15 cellular contexts compared by ENCODE assay signal in the genomic region with DNA sequence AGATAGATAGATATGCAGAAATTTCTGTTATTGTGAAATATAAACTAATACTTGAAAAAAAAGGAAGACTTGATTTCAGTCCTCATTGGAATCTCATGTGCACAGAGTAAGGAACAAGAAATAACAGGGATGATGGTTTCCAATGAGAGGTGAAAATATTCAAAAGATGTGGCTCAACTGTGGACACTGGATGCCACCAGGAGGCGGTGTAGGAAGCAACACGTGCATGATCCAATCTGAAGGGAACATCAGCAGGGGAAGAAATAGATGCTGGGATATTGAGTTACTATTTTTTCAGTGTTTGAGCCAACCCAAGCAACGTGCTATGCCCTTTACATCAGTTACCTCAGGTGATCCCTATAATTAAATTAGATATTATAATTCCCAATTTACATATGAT.
A peak's percentile ranks its signal among the peaks of the same experiment; 100 is the strongest.
DNase-seq lines count a peak whose midpoint lies in the region; ATAC-seq and TF ChIP-seq lines count a peak whose summit lies in the region.
"Had no signal": no experiment of that assay in that cellular context is flagged by ENCODE, and none has a peak within 500 bp of the region (broad histone marks: within the 10 kb centered on the region; RNA-seq: fewer than 3 reads in every experiment).

No MANE protein-coding gene starts in this region.

- H3K27ac Mint-ChIP-seq in progenitor cell of endocrine pancreas (no peak overlapping the region), T-cell (no peak overlapping the region)
- H3K27ac Mint-ChIP-seq: mesothelial cell of epicardium had no signal

- in situ Hi-C loops in IMR-90 (cut with MboI; ENCODE audit: low sequenced_read_pairs), result no loop called here

- H3K27me3 Mint-ChIP-seq in progenitor cell of endocrine pancreas (no peaks in the 10 kb centered on the region), T-cell (no peaks in the 10 kb centered on the region)

- H2BK15ac ChIP-seq in IMR-90 (ENCODE audit: low read depth, low read length), result no peak overlapping the region

- H2AK5ac ChIP-seq in IMR-90 (ENCODE audit: low read depth, low read length), result no peak overlapping the region

- POLR2A ChIA-PET in SK-N-SH (lab: Yijun Ruan, JAX), result no interaction called here
- POLR2A ChIA-PET in IMR-90 (lab: Charles Lee; ENCODE audit: unreplicated experiment), result no interaction called here
- POLR2A ChIA-PET in T-cell (lab: Charles Lee), result no interaction called here

- H3K4me2 ChIP-seq in SK-N-SH (no peak overlapping the region), IMR-90 (ENCODE audit: low read depth, low read length) (no peak overlapping the region)

- no peak overlapping the region for H2AK9ac ChIP-seq in IMR-90 (replicated peaks; ENCODE audit: low read depth, low read length, poor library complexity)

- H3K27ac ChIP-seq in SK-N-SH (ENCODE audit: low read depth in 2 of 2, low read length in 1 of 2), result no peak overlapping the region
- no peak overlapping the region for H3K27ac ChIP-seq in IMR-90 (ENCODE audit: insufficient read depth, low read length)
- H3K27ac ChIP-seq in esophagus squamous epithelium, result no peak overlapping the region
- H3K27ac ChIP-seq: HL-60, uterus had no signal

- no peak overlapping the region for H3K9ac ChIP-seq in SK-N-SH
- H3K9ac ChIP-seq in IMR-90 (ENCODE audit: low read depth, low read length), result no peak overlapping the region

- TF ChIP-seq POLR2A in IMR-90 (IDR thresholded peaks at IDR 0.05; ENCODE audit: low read depth, low read length) (no peak), esophagus squamous epithelium (IDR thresholded peaks at IDR 0.05) (no peak)

- BruUV-seq in IMR-90 (replicated peaks; lab: Mats Ljungman, UMichigan), result no TSS peak

- no peak overlapping the region for H3K23ac ChIP-seq in IMR-90 (ENCODE audit: low read depth, low read length)

- H3K9me3 ChIP-seq in SK-N-SH (no peaks in the 10 kb centered on the region), IMR-90 (ENCODE audit: control insufficient read depth, insufficient read depth, low read length) (no peaks in the 10 kb centered on the region), esophagus squamous epithelium (no peaks in the 10 kb centered on the region)
- H3K9me3 ChIP-seq: uterus had no signal

- no peaks in the 10 kb centered on the region for H3K9me2 ChIP-seq in SK-N-SH

- H3K79me2 ChIP-seq in SK-N-SH (ENCODE audit: insufficient read depth), result no peaks in the 10 kb centered on the region

- H3K9me3 Mint-ChIP-seq in progenitor cell of endocrine pancreas (ENCODE audit: low read depth) (no peaks in the 10 kb centered on the region), T-cell (peaks cover 0 to 3% (median 0%) of the 10 kb centered on the region in 3 donors)

- no peak overlapping the region for H3K56ac ChIP-seq in IMR-90 (ENCODE audit: extremely low read depth, insufficient read depth, low read length)

- H2BK20ac ChIP-seq in IMR-90 (ENCODE audit: low read depth, low read length), result no peak overlapping the region

- intact Hi-C loops in IMR-90 (cut with micrococcal nuclease) (no loop called here), esophagus squamous epithelium (cut with DNase I) (no loop called here)

- H2AFZ ChIP-seq in SK-N-SH (ENCODE audit: low read depth) (no peak overlapping the region), IMR-90 (replicated peaks; ENCODE audit: low read length, poor library complexity) (no peak overlapping the region)

- no peak overlapping the region for H4K91ac ChIP-seq in IMR-90 (ENCODE audit: insufficient read depth, low read depth, low read length)

- H3K4me1 Mint-ChIP-seq in progenitor cell of endocrine pancreas (ENCODE audit: low read depth) (no peaks in the 10 kb centered on the region), T-cell (no peaks in the 10 kb centered on the region)
- H3K4me1 Mint-ChIP-seq: mesothelial cell of epicardium had no signal

- dilution Hi-C loops in IMR-90 (cut with HindIII; ENCODE audit: low sequenced_read_pairs, unreplicated experiment), result no loop called here

- H3K36me3 ChIP-seq in SK-N-SH (replicated peaks in 1 of 2; ENCODE audit: control insufficient read depth in 1 of 2, insufficient read depth in 2 of 2, low read length in 1 of 2) (no peaks in the 10 kb centered on the region), IMR-90 (ENCODE audit: control insufficient read depth, insufficient read depth, low read length) (no peaks in the 10 kb centered on the region), esophagus squamous epithelium (no peaks in the 10 kb centered on the region)
- H3K36me3 ChIP-seq: uterus had no signal

- H3F3A ChIP-seq in SK-N-SH (replicated peaks; ENCODE audit: insufficient read depth), result no peaks in the 10 kb centered on the region

- no peak for TF ChIP-seq EP300 in SK-N-SH (IDR thresholded peaks at IDR 0.05; ENCODE audit: borderline replicate concordance in 1 of 2, low read depth in 1 of 2, low read length in 1 of 2)

- peak; percentile 1 for DNase-seq in SK-N-SH
- peak; percentile 0 for DNase-seq in IMR-90
- no peak for DNase-seq in cardiac fibroblast (ENCODE audit: low read depth in 2 of 2)
- DNase-seq in progenitor cell of endocrine pancreas (ENCODE audit: low spot score, unreplicated experiment), result no peak
- DNase-seq in NK-92 (lab: John Stamatoyannopoulos, UW; ENCODE audit: unreplicated experiment), result no peak
- no peak for DNase-seq in esophagus squamous epithelium (lab: John Stamatoyannopoulos, UW)
- no peak for DNase-seq in T-cell
- DNase-seq: activated CD4-positive, alpha-beta T cell treated with anti-CD3 and anti-CD28 coated beads for 1 hour; AML-193; NCI-H1105; NCI-H526 treated with DMSO at 0.1 percent for 48 hours; uterus had no signal

- 32% methylated on average over 3 of the region's 3 CpGs for WGBS in SK-N-SH (ENCODE audit: low lambda C conversion rate)
- WGBS in IMR-90 (ENCODE audit: extremely low coverage in 2 of 2, insufficient read length in 1 of 2), 2 experiments, result no CpG with 5 or more reads among the region's 3 CpGs
- 55 to 56% methylated on average over 3 of the region's 3 CpGs for WGBS in esophagus squamous epithelium, 2 donors

- TF ChIP-seq RAD21 in SK-N-SH (IDR thresholded peaks at IDR 0.05; ENCODE audit: low read length), result no peak
- TF ChIP-seq RAD21 in IMR-90 (IDR thresholded peaks at IDR 0.05; ENCODE audit: low read length), result no peak

- no peak overlapping the region for H4K5ac ChIP-seq in IMR-90 (ENCODE audit: low read depth, low read length)

- ATAC-seq in SK-N-SH treated with all-trans-retinoic acid at 6 μM for 48 hours (no peak), IMR-90 (ENCODE audit: low read depth) (no peak), T-cell (replicated peaks in 1 of 4) (no peak)

- H3K4me3 Mint-ChIP-seq in progenitor cell of endocrine pancreas (ENCODE audit: low read depth) (no peak overlapping the region), T-cell (no peak overlapping the region)
- H3K4me3 Mint-ChIP-seq: mesothelial cell of epicardium had no signal

- H3K79me1 ChIP-seq in IMR-90 (ENCODE audit: low read depth in 1 of 2, low read length in 2 of 2), result no peaks in the 10 kb centered on the region

- no peak overlapping the region for H3K14ac ChIP-seq in IMR-90 (replicated peaks; ENCODE audit: low read depth, low read length)

- CTCF ChIA-PET in SK-N-SH (lab: Yijun Ruan, JAX) (no interaction called here), IMR-90 (lab: Yijun Ruan, JAX) (no interaction called here), T-cell (lab: Charles Lee) (no interaction called here)

- H4K8ac ChIP-seq in IMR-90 (ENCODE audit: low read depth in 2 of 2, low read length in 2 of 2), result no peak overlapping the region

- no peak overlapping the region for H3K18ac ChIP-seq in IMR-90 (ENCODE audit: low read depth, low read length)

- peak; percentile 46 for TF ChIP-seq CTCF in SK-N-SH (IDR thresholded peaks at IDR 0.05)
- peak; percentile 23 for TF ChIP-seq CTCF in IMR-90 (conservative IDR thresholded peaks at IDR 0.05; ENCODE audit: low read depth, low read length)
- peak; percentile 9 for TF ChIP-seq CTCF in cardiac fibroblast (IDR thresholded peaks at IDR 0.05; ENCODE audit: low read depth, low read length)
- peak; percentile 23 for TF ChIP-seq CTCF in progenitor cell of endocrine pancreas (IDR thresholded peaks at IDR 0.05; ENCODE audit: unreplicated experiment)
- TF ChIP-seq CTCF in esophagus squamous epithelium (IDR thresholded peaks at IDR 0.05), result no peak

- no peak overlapping the region for H2BK120ac ChIP-seq in IMR-90 (ENCODE audit: low read depth, low read length)

- no peak overlapping the region for H3K4ac ChIP-seq in IMR-90 (ENCODE audit: low read depth, low read length)

- no peak overlapping the region for H2BK5ac ChIP-seq in IMR-90 (ENCODE audit: low read depth, low read length, poor library complexity, severe bottlenecking)

- H3K9me1 ChIP-seq in IMR-90 (ENCODE audit: insufficient read depth, low read length), result no peaks in the 10 kb centered on the region

- H3K4me3 ChIP-seq in SK-N-SH (ENCODE audit: low read depth in 2 of 2, low read length in 1 of 2), result no peak overlapping the region
- H3K4me3 ChIP-seq in IMR-90 (ENCODE audit: insufficient read depth, low read depth, low read length), result no peak overlapping the region
- H3K4me3 ChIP-seq in cardiac fibroblast (replicated peaks in 1 of 2; ENCODE audit: low read depth in 2 of 2, low read length in 2 of 2), result no peak overlapping the region
- no peak overlapping the region for H3K4me3 ChIP-seq in esophagus squamous epithelium
- H3K4me3 ChIP-seq: uterus had no signal

- no peaks in the 10 kb centered on the region for H4K20me1 ChIP-seq in SK-N-SH (ENCODE audit: insufficient read depth)
- no peaks in the 10 kb centered on the region for H4K20me1 ChIP-seq in IMR-90 (ENCODE audit: insufficient read depth, low read length)

- H3K27me3 ChIP-seq in SK-N-SH (ENCODE audit: insufficient read depth), result no peaks in the 10 kb centered on the region
- no peaks in the 10 kb centered on the region for H3K27me3 ChIP-seq in IMR-90 (ENCODE audit: control insufficient read depth, insufficient read depth, low read length)
- H3K27me3 ChIP-seq in esophagus squamous epithelium, result no peaks in the 10 kb centered on the region
- H3K27me3 ChIP-seq: uterus had no signal

- no peaks in the 10 kb centered on the region for H3K4me1 ChIP-seq in SK-N-SH (ENCODE audit: control insufficient read depth in 1 of 2, insufficient read depth in 2 of 2, low read depth in 1 of 2, low read length in 1 of 2)
- no peaks in the 10 kb centered on the region for H3K4me1 ChIP-seq in IMR-90 (ENCODE audit: control insufficient read depth, insufficient read depth, low read length)
- H3K4me1 ChIP-seq in esophagus squamous epithelium, result no peaks in the 10 kb centered on the region
- H3K4me1 ChIP-seq: uterus had no signal

- H3K36me3 Mint-ChIP-seq in progenitor cell of endocrine pancreas (ENCODE audit: insufficient read depth) (no peaks in the 10 kb centered on the region), T-cell (no peaks in the 10 kb centered on the region)
- H3K36me3 Mint-ChIP-seq: mesothelial cell of epicardium had no signal

TF ChIP-seq in SK-N-SH, 30 proteins besides CTCF, POLR2A, EP300 and RAD21 (continues in another document):
- TF ChIP-seq SMC3 (IDR thresholded peaks at IDR 0.05; ENCODE audit: low read depth, low read length), result 0 out of 2 replicates have a peak, but pooled peaks have one; percentile 8

TF ChIP-seq in SK-N-SH treated with all-trans-retinoic acid at 6 μM for 48 hours, 23 proteins besides CTCF, POLR2A, EP300 and RAD21 (continues in another document):
- no peak for TF ChIP-seq BACH2 (CRISPR knock-in tag; IDR thresholded peaks at IDR 0.05; ENCODE audit: borderline replicate concordance)

TF ChIP-seq in IMR-90, 13 proteins besides CTCF, POLR2A, EP300 and RAD21:
- TF ChIP-seq BHLHE40 (IDR thresholded peaks at IDR 0.05; ENCODE audit: low read depth, low read length) (peak; percentile 7; the same call in 1 of the 2 replicates), MAZ (IDR thresholded peaks at IDR 0.05; ENCODE audit: borderline replicate concordance, low read depth, low read length) (no peak)

Comparison
In these comparisons a context has a peak if more than half of its experiments do, and no peak if none do; other contexts are left out.
1. DNase-seq: peak in SK-N-SH (single experiment) and IMR-90 (single experiment); none in cardiac fibroblast (0 of 2), progenitor cell of endocrine pancreas (single experiment), NK-92 (single experiment), esophagus squamous epithelium (single experiment) and T-cell (0 of 34).
2. CTCF ChIP-seq: peak in SK-N-SH (single experiment), IMR-90 (single experiment), cardiac fibroblast (single experiment) and progenitor cell of endocrine pancreas (single experiment); none in esophagus squamous epithelium (0 of 6).